12 cellular contexts compared by ENCODE assay signal in the genomic region with DNA sequence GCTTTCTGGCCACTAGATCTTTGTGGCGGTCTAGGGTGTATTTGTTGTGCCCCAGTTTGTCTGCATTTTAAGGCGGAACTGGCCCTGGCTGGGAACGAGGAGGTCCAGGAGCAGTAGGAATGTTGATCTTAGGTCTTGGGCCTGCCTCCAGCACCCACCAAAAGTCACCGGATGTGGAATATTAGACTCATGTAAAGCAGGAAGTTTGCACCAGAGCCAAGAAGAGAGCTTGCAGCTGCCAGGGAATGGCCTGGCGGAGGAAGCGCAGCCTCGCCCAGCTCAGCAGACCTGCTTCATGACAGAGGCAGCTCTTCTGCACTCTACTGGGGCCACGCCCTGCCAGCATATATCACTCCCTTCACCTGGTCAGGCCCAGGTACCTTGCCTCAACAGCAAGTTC. TPM values are rescaled to one million over a fixed set of nuclear protein-coding genes. Genes with fewer than 3 reads are reported as not detected.
DNase-seq lines count a peak whose midpoint lies in the region; ATAC-seq, FAIRE-seq and TF ChIP-seq lines count a peak whose summit lies in the region.
"Had no signal": no experiment of that assay in that cellular context is flagged by ENCODE, and none has a peak within 500 bp of the region (broad histone marks: within the 10 kb centered on the region; RNA-seq: fewer than 3 reads in every experiment).

No MANE protein-coding gene starts in this region.

- H3K27me3 ChIP-seq in breast epithelium (no peaks in the 10 kb centered on the region), right cardiac atrium (ENCODE audit: control insufficient read depth, insufficient read depth) (no peaks in the 10 kb centered on the region)

- H3K27ac ChIP-seq in breast epithelium (peak overlapping the region; percentile 86 to 92), right cardiac atrium (ENCODE audit: low read length) (peak overlapping the region; percentile 93), skin epidermis (peak overlapping the region in 19 of 21 experiments; percentile 7 to 83 (median 63))
- H3K27ac ChIP-seq: KMS-11 had no signal

- no peak for TF ChIP-seq POLR2A in breast epithelium (IDR thresholded peaks at IDR 0.05)
- no peak for TF ChIP-seq POLR2A in GM12892 (IDR thresholded peaks at IDR 0.05; ENCODE audit: low read depth, low read length)

- WGBS in right cardiac atrium, result 18% methylated on average over 8 of the region's 8 CpGs

- intact Hi-C loops in breast epithelium (cut with DNase I; ENCODE audit: low total_unique reads) (no loop called here), right cardiac atrium (cut with DNase I) (no loop called here)

- H3K9me3 ChIP-seq in breast epithelium, result no peaks in the 10 kb centered on the region
- no peaks in the 10 kb centered on the region for H3K9me3 ChIP-seq in right cardiac atrium (ENCODE audit: control insufficient read depth, low read length)

- FAIRE-seq in GM12892 (lab: Jason Lieb, UNC), result no peak

- peaks cover 0 to 20% of the 10 kb centered on the region in 2 donors for H3K4me1 ChIP-seq in breast epithelium
- H3K4me1 ChIP-seq in right cardiac atrium (ENCODE audit: control insufficient read depth, insufficient read depth, low read length), result peaks cover 39% of the 10 kb centered on the region

- H3K36me3 ChIP-seq in breast epithelium, result peaks cover 2% of the 10 kb centered on the region

- DNase-seq in ELR (ENCODE audit: low read depth), result peak; percentile 24
- DNase-seq in breast epithelium (ENCODE audit: low spot score in 2 of 2), result peak in 1 of 2 donors; percentile 66
- DNase-seq in right cardiac atrium, result peak; percentile 77 to 90 (median 88)
- no peak for DNase-seq in iPS-NIHi7 (ENCODE audit: extremely low spot score)
- DNase-seq in GM12892 (ENCODE audit: insufficient read length), result no peak
- DNase-seq: activated CD4-positive, alpha-beta T cell treated with anti-CD3 and anti-CD28 coated beads for 36 hours; hypothalamus had no signal

- TF ChIP-seq CTCF in breast epithelium (IDR thresholded peaks at IDR 0.05), result no peak

- H3K4me3 ChIP-seq in breast epithelium (peak overlapping the region; percentile 70 to 84 (median 73)), right cardiac atrium (ENCODE audit: low read length) (peak overlapping the region; percentile 68), skin epidermis (no peak overlapping the region)

- peak; percentile 44 to 69 for ATAC-seq in right cardiac atrium
- no peak for ATAC-seq in HG02885 (IDR thresholded peaks at IDR 0.05; ENCODE audit: poor library complexity, unreplicated experiment)
- no peak for ATAC-seq in HG02981 (IDR thresholded peaks at IDR 0.05; ENCODE audit: unreplicated experiment)
- ATAC-seq: activated CD4-positive, alpha-beta T cell treated with anti-CD3 and anti-CD28 coated beads for 36 hours; Panc1 had no signal

RNA-seq across cellular contexts. Expression of a gene that starts 3.3 kb away (rescaled TPM):
- total RNA-seq in breast epithelium (1,000 to 10,000 TPM; 1,215 to 5,290 (median 2,830) TPM), right cardiac atrium (1,000 to 10,000 TPM; 1,359 to 2,012 (median 1,429) TPM)
- 1,982 TPM for polyA plus RNA-seq in right cardiac atrium
- 2.2 TPM for polyA plus RNA-seq in GM12892 (2012; ENCODE audit: missing spikeins)
- total RNA-seq: activated CD4-positive, alpha-beta T cell treated with anti-CD3 and anti-CD28 coated beads for 36 hours had no signal

RNA-seq across cellular contexts. Expression of a gene that starts 57.2 kb away (rescaled TPM):
- total RNA-seq in breast epithelium (100 to 1,000 TPM in 1 of 3 donors, 10 to 100 TPM in 2; 65.3 to 221 (median 91.8) TPM), right cardiac atrium (10 to 100 TPM; 77.0 to 98.2 (median 86.1) TPM)
- 71.5 TPM for polyA plus RNA-seq in right cardiac atrium
- polyA plus RNA-seq in GM12892 (2012; ENCODE audit: missing spikeins), result 187 TPM

Comparison
In these comparisons a context has a peak if more than half of its experiments do, and no peak if none do; other contexts are left out.
1. DNase-seq: peak in ELR (single experiment) and right cardiac atrium (3 of 3); none in iPS-NIHi7 (single experiment) and GM12892 (single experiment).
2. H3K4me3 ChIP-seq: peak in breast epithelium (3 of 3) and right cardiac atrium (single experiment); none in skin epidermis (0 of 7).
3. ATAC-seq: peak in right cardiac atrium (2 of 2); none in HG02885 (single experiment) and HG02981 (single experiment).
4. Peak in every context shown above with its lines, with median percentiles within 50 percentile points of each other: H3K27ac ChIP-seq.